11 cellular contexts compared by ENCODE assay signal in genomic region chr18:39419315-39419714, GRCh38.
"Had no signal": no experiment of that assay in that cellular context is flagged by ENCODE, and none has a peak within 500 bp of the region (broad histone marks: within the 10 kb centered on the region; RNA-seq: fewer than 3 reads in every experiment).

No MANE protein-coding gene starts in this region.

- H3K4me2 ChIP-seq: GM23338 had no signal

- H3K4me3 ChIP-seq: GM23248, GM23338, HAP-1 had no signal

- H3K36me3 ChIP-seq: HAP-1 had no signal

- ATAC-seq: GM23338, HCT116 had no signal

- H3K27ac ChIP-seq: GM23248 had no signal

- H2AFZ ChIP-seq: GM23248, GM23338 had no signal

- FAIRE-seq: H1, H54 had no signal

- DNase-seq: GM23248, GOT3, H7, H9, HCEC 1CT, HFFc6 had no signal

- H3K4me1 ChIP-seq: HAP-1 had no signal

- H3K9me3 ChIP-seq: HAP-1 had no signal

- H3K9ac ChIP-seq: GM23248 had no signal
